In the genomic region with DNA sequence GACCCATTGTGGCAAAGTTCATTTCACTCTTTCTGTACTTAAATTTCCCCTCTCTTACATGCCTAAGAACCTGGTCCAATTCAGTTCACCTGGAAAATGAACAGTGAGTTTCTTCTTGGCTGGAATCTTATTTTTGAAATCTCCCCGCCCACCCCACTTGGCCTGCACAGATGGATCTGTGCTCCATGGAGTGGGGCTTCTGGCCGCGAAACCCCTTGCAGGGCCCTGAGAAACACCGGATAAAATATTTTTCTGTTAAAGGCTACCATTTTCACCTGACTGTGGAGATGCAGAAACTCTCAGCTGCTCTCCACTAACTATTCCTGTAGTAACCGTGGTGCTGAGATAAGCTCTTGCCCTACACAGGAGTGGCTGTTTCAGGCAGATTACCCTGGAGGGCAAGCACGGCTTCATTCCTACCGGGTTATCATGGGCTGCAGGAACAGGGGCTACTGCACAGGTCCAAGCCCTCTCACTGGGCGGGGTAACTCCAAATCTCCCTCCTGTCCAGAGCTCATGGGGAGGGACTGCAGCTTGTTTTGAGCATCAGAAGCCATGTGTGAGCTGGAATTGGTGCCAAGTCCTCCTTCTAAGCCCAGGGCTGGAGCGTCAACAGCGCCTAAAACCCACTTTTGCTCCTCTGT, we compare ENCODE assay signal across 12 cellular contexts.
DNase-seq lines count a peak whose midpoint lies in the region; ATAC-seq and TF ChIP-seq lines count a peak whose summit lies in the region.
"Had no signal": no experiment of that assay in that cellular context is flagged by ENCODE, and none has a peak within 500 bp of the region (broad histone marks: within the 10 kb centered on the region; RNA-seq: fewer than 3 reads in every experiment).

No MANE protein-coding gene starts in this region.

- H3K27ac ChIP-seq in esophagus (ENCODE audit: low read depth in 2 of 2, low read length in 1 of 2) (no peak overlapping the region), muscle layer of duodenum (ENCODE audit: low read length) (no peak overlapping the region), vagina (no peak overlapping the region)
- H3K27ac ChIP-seq: C4-2B, SJCRH30 had no signal

- no peak overlapping the region for H3K4me3 Mint-ChIP-seq in activated naive CD8-positive, alpha-beta T cell treated with anti-CD3 and anti-CD28 coated beads, Interleukin-2, amount 50 U/mL, for 24 hours

- no peak for DNase-seq in AG10803 (ENCODE audit: low read depth)
- DNase-seq in RPMI7951 (ENCODE audit: low read depth): peak; percentile 75
- DNase-seq in vagina (ENCODE audit: extremely low spot score in 2 of 2): no peak
- no peak for DNase-seq in AG08395 (ENCODE audit: low spot score)
- DNase-seq in activated T-cell treated with anti-CD3 and anti-CD28 coated beads for 4 hours: no peak
- no peak for DNase-seq in activated naive CD8-positive, alpha-beta T cell treated with anti-CD3 and anti-CD28 coated beads, Interleukin-2, amount 50 U/mL, for 24 hours
- DNase-seq: aorta, NCI-H2029 treated with DMSO at 0.1 percent for 48 hours, SJCRH30 had no signal

- H3K9me3 ChIP-seq in esophagus (ENCODE audit: control insufficient read depth in 2 of 2, insufficient read depth in 1 of 2, low read depth in 1 of 2, low read length in 1 of 2) (no peaks in the 10 kb centered on the region), muscle layer of duodenum (ENCODE audit: control insufficient read depth in 1 of 2, low read length in 2 of 2) (no peaks in the 10 kb centered on the region), vagina (no peaks in the 10 kb centered on the region)
- H3K9me3 ChIP-seq: SJCRH30 had no signal

- peaks cover 36% of the 10 kb centered on the region for H3K27me3 Mint-ChIP-seq in activated naive CD8-positive, alpha-beta T cell treated with anti-CD3 and anti-CD28 coated beads, Interleukin-2, amount 50 U/mL, for 24 hours

- no peak for TF ChIP-seq POLR2A in vagina (IDR thresholded peaks at IDR 0.05)

- H3K36me3 ChIP-seq in esophagus (ENCODE audit: control insufficient read depth in 2 of 2, insufficient read depth in 2 of 2, low read length in 1 of 2) (peaks cover 0 to 7% of the 10 kb centered on the region in 2 donors), muscle layer of duodenum (ENCODE audit: control insufficient read depth in 1 of 2, insufficient read depth in 2 of 2, low read length in 2 of 2) (peaks cover 0 to 9% of the 10 kb centered on the region in 2 donors), vagina (peaks cover 0 to 11% of the 10 kb centered on the region in 2 donors)
- H3K36me3 ChIP-seq: SJCRH30 had no signal

- intact Hi-C loops in vagina (cut with DNase I): no loop called here

- H3K9me3 Mint-ChIP-seq in activated naive CD8-positive, alpha-beta T cell treated with anti-CD3 and anti-CD28 coated beads, Interleukin-2, amount 50 U/mL, for 24 hours: no peaks in the 10 kb centered on the region

- no peaks in the 10 kb centered on the region for H3K27me3 ChIP-seq in esophagus (ENCODE audit: control insufficient read depth in 1 of 2, insufficient read depth in 2 of 2, low read length in 2 of 2)
- H3K27me3 ChIP-seq in muscle layer of duodenum (ENCODE audit: low read depth, low read length): no peaks in the 10 kb centered on the region
- H3K27me3 ChIP-seq in vagina: no peaks in the 10 kb centered on the region
- H3K27me3 ChIP-seq: SJCRH30 had no signal

- no peak for ATAC-seq in activated naive CD8-positive, alpha-beta T cell treated with anti-CD3 and anti-CD28 coated beads, Interleukin-2, amount 50 U/mL, for 24 hours

- no peak for TF ChIP-seq CTCF in AG10803 (conservative IDR thresholded peaks at IDR 0.05; ENCODE audit: low read length)
- no peak for TF ChIP-seq CTCF in vagina (IDR thresholded peaks at IDR 0.05)

- no peaks in the 10 kb centered on the region for H3K36me3 Mint-ChIP-seq in activated naive CD8-positive, alpha-beta T cell treated with anti-CD3 and anti-CD28 coated beads, Interleukin-2, amount 50 U/mL, for 24 hours (ENCODE audit: low read depth)

- peak overlapping the region; percentile 65 for H3K4me3 ChIP-seq in AG10803 (ENCODE audit: low read length)
- peak overlapping the region; percentile 57 to 69 for H3K4me3 ChIP-seq in esophagus (ENCODE audit: low read depth in 1 of 2, low read length in 2 of 2)
- H3K4me3 ChIP-seq in muscle layer of duodenum (ENCODE audit: low read depth in 1 of 2, low read length in 2 of 2): peak overlapping the region; percentile 78 to 92
- H3K4me3 ChIP-seq in vagina: no peak overlapping the region

- H3K4me1 ChIP-seq in esophagus (ENCODE audit: control insufficient read depth in 2 of 2, insufficient read depth in 2 of 2, low read length in 1 of 2) (peaks cover 3 to 17% of the 10 kb centered on the region in 2 donors), muscle layer of duodenum (ENCODE audit: control insufficient read depth in 1 of 2, insufficient read depth in 2 of 2, low read length in 2 of 2) (peaks cover 0 to 32% of the 10 kb centered on the region in 2 donors), vagina (peaks cover 31% of the 10 kb centered on the region)

- H3K27ac Mint-ChIP-seq in activated naive CD8-positive, alpha-beta T cell treated with anti-CD3 and anti-CD28 coated beads, Interleukin-2, amount 50 U/mL, for 24 hours: no peak overlapping the region

- peaks cover 21% of the 10 kb centered on the region for H3K4me1 Mint-ChIP-seq in activated naive CD8-positive, alpha-beta T cell treated with anti-CD3 and anti-CD28 coated beads, Interleukin-2, amount 50 U/mL, for 24 hours

- WGBS in esophagus, 2 donors: 61 to 66% methylated on average over 10 of the region's 10 CpGs

Comparison
In these comparisons a context has a peak if more than half of its experiments do, and no peak if none do; other contexts are left out.
1. H3K4me3 ChIP-seq: peak in AG10803 (single experiment), esophagus (2 of 2) and muscle layer of duodenum (2 of 2); none in vagina (0 of 2).